In the genomic region with DNA sequence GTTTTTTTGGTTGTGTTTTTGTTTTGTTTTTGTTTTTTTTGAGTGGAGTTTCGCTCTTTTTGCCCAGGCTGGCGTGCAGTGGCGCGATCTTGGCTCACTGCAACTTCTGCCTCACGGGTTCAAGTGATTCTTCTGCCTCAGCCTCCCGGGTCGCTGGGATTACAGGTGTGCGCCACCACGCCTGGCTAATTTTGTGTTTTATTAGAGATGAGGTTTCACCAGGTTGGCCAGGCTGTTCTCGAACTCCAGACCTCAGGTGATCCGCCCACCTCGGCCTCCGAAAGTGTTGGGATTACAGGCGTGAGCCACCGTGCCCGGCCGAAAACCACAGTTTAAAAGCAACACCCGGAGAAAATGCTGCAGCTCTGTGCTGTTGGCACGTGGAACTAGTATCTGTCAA, we compare ENCODE assay signal across 1 cellular context.
TF ChIP-seq lines count a peak whose summit lies in the region.

No MANE protein-coding gene starts in this region.

TF ChIP-seq in GM12878, 131 proteins besides CTCF, POLR2A, EP300 and RAD21:
- 0 out of 2 replicates have a peak, but pooled peaks have one; percentile 8 for TF ChIP-seq PML (IDR thresholded peaks at IDR 0.05; ENCODE audit: low read length)
- peak; percentile 44; the same call in 1 of the 2 replicates for TF ChIP-seq RUNX3 (IDR thresholded peaks at IDR 0.05; ENCODE audit: low read length)
- TF ChIP-seq, protein P1, sequence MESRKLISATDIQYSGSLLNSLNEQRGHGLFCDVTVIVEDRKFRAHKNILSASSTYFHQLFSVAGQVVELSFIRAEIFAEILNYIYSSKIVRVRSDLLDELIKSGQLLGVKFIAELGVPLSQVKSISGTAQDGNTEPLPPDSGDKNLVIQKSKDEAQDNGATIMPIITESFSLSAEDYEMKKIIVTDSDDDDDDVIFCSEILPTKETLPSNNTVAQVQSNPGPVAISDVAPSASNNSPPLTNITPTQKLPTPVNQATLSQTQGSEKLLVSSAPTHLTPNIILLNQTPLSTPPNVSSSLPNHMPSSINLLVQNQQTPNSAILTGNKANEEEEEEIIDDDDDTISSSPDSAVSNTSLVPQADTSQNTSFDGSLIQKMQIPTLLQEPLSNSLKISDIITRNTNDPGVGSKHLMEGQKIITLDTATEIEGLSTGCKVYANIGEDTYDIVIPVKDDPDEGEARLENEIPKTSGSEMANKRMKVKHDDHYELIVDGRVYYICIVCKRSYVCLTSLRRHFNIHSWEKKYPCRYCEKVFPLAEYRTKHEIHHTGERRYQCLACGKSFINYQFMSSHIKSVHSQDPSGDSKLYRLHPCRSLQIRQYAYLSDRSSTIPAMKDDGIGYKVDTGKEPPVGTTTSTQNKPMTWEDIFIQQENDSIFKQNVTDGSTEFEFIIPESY (IDR thresholded peaks at IDR 0.05) = peak; percentile 47; the same call in 1 of the 2 replicates
- TF ChIP-seq, protein P2, sequence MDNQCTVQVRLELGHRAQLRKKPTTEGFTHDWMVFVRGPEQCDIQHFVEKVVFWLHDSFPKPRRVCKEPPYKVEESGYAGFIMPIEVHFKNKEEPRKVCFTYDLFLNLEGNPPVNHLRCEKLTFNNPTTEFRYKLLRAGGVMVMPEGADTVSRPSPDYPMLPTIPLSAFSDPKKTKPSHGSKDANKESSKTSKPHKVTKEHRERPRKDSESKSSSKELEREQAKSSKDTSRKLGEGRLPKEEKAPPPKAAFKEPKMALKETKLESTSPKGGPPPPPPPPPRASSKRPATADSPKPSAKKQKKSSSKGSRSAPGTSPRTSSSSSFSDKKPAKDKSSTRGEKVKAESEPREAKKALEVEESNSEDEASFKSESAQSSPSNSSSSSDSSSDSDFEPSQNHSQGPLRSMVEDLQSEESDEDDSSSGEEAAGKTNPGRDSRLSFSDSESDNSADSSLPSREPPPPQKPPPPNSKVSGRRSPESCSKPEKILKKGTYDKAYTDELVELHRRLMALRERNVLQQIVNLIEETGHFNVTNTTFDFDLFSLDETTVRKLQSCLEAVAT (IDR thresholded peaks at IDR 0.05) = peak; percentile 95
